8 cellular contexts compared by ENCODE assay signal in the genomic region with DNA sequence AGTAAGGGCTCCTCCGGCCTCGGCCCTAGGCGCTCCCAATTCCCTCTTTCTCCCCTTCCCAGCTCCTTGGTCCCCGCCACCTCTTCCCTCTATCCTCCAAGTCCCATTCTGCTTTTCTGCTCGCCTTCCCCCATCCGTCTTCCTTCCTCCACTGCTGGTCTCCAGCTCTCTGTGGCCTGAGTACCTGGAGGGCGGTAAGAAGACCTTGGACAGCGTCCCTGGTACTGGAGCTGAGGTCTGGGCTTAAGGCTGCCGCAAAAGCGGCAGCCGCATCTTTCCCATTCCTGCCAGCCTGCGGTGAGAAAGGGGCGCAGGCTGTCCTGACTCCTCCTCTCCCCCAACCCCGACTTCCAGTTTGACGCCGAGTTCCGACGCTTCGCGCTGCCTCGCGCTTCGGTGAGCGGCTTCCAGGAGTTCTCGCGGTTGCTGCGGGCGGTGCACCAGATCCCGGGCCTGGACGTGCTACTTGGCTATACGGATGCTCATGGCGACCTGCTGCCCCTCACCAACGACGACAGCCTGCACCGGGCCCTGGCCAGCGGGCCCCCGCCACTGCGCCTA. TPM values are rescaled to one million over a fixed set of nuclear protein-coding genes. Genes with fewer than 3 reads are reported as not detected.
DNase-seq lines count a peak whose midpoint lies in the region; ATAC-seq lines count a peak whose summit lies in the region.

No MANE protein-coding gene starts in this region.

- peak overlapping the region; percentile 89 for H3K4me3 Mint-ChIP-seq in activated T-helper 2 cell treated with anti-CD3 and anti-CD28 coated beads, Interferon-gamma antibody, Interleukin-2, Interleukin-4, amounts not matched to agents 10 μg/mL and 5 μg/mL and 100 μg/mL, durations not matched to agents 14 hours and 24 hours and 36 hours (ENCODE audit: low read depth)

- H3K27ac ChIP-seq in right cardiac atrium (ENCODE audit: low read length): peak overlapping the region; percentile 18

- H3K4me3 ChIP-seq in right cardiac atrium (ENCODE audit: low read length): peak overlapping the region; percentile 68

- no peaks in the 10 kb centered on the region for H3K9me3 ChIP-seq in right cardiac atrium (ENCODE audit: control insufficient read depth, low read length)

- peaks cover 16% of the 10 kb centered on the region for H3K4me1 Mint-ChIP-seq in activated T-helper 2 cell treated with anti-CD3 and anti-CD28 coated beads, Interferon-gamma antibody, Interleukin-2, Interleukin-4, amounts not matched to agents 10 μg/mL and 5 μg/mL and 100 μg/mL, durations not matched to agents 14 hours and 24 hours and 36 hours (ENCODE audit: low read depth)

- no peaks in the 10 kb centered on the region for H3K27me3 Mint-ChIP-seq in activated T-helper 2 cell treated with anti-CD3 and anti-CD28 coated beads, Interferon-gamma antibody, Interleukin-2, Interleukin-4, amounts not matched to agents 10 μg/mL and 5 μg/mL and 100 μg/mL, durations not matched to agents 14 hours and 24 hours and 36 hours (ENCODE audit: low read depth)

- no peaks in the 10 kb centered on the region for H3K9me3 Mint-ChIP-seq in activated T-helper 2 cell treated with anti-CD3 and anti-CD28 coated beads, Interferon-gamma antibody, Interleukin-2, Interleukin-4, amounts not matched to agents 10 μg/mL and 5 μg/mL and 100 μg/mL, durations not matched to agents 14 hours and 24 hours and 36 hours

- H3K27me3 ChIP-seq in right cardiac atrium (ENCODE audit: control insufficient read depth, insufficient read depth): no peaks in the 10 kb centered on the region

- peaks cover 2% of the 10 kb centered on the region for H3K4me1 ChIP-seq in right cardiac atrium (ENCODE audit: control insufficient read depth, insufficient read depth, low read length)

- peak; percentile 32 for DNase-seq in DMS114 treated with DMSO at 0.1 percent for 48 hours (lab: John Stamatoyannopoulos, UW; ENCODE audit: unreplicated experiment)
- DNase-seq in HT-29 (ENCODE audit: low spot score): peak; percentile 74
- no peak for DNase-seq in activated T-helper 2 cell treated with anti-CD3 and anti-CD28 coated beads, Interferon-gamma antibody, Interleukin-2, Interleukin-4, amounts not matched to agents 10 μg/mL and 5 μg/mL and 100 μg/mL, durations not matched to agents 14 hours and 24 hours and 36 hours (ENCODE audit: low spot score)
- peak in 2 of 3 donors; percentile 54 to 70 for DNase-seq in right cardiac atrium
- peak; percentile 84 for DNase-seq in retina
- DNase-seq in left lobe of liver (ENCODE audit: low spot score): no peak
- DNase-seq in AML-193 (lab: John Stamatoyannopoulos, UW): no peak

- H3K27ac Mint-ChIP-seq in activated T-helper 2 cell treated with anti-CD3 and anti-CD28 coated beads, Interferon-gamma antibody, Interleukin-2, Interleukin-4, amounts not matched to agents 10 μg/mL and 5 μg/mL and 100 μg/mL, durations not matched to agents 14 hours and 24 hours and 36 hours: peak overlapping the region; percentile 68

- intact Hi-C loops in activated T-helper 2 cell treated with anti-CD3 and anti-CD28 coated beads, Interferon-gamma antibody, Interleukin-2, Interleukin-4, amounts not matched to agents 10 μg/mL and 5 μg/mL and 100 μg/mL, durations not matched to agents 14 hours and 24 hours and 36 hours (cut with micrococcal nuclease): loop anchor here (2.0 to 5.0 kb wide), 5 partner anchors 16 to 414 kb away; partner anchors contain the start of genes CARMIL2, CENPT, FHOD1 and NUTF2
- intact Hi-C loops in right cardiac atrium (cut with DNase I): loop anchor here (10.0 kb wide), 2 partner anchors 96 to 136 kb away; partner anchors contain the start of genes CTCF (in 3 of the 4) and RIPOR1 (in 1 of the 4)

- ATAC-seq in right cardiac atrium (no peak), left lobe of liver (no peak), HG02970 (IDR thresholded peaks at IDR 0.05; ENCODE audit: low FRiP score, unreplicated experiment) (no peak)

- 10% methylated on average over 38 of the region's 38 CpGs for WGBS in right cardiac atrium

- peaks cover 26% of the 10 kb centered on the region for H3K36me3 Mint-ChIP-seq in activated T-helper 2 cell treated with anti-CD3 and anti-CD28 coated beads, Interferon-gamma antibody, Interleukin-2, Interleukin-4, amounts not matched to agents 10 μg/mL and 5 μg/mL and 100 μg/mL, durations not matched to agents 14 hours and 24 hours and 36 hours (ENCODE audit: low read depth)

RNA-seq across cellular contexts. Expression of gene PARD6A, which starts 0.4 kb away (rescaled TPM):
- total RNA-seq in HT-29 (2014; rRNA removed; shearing (Covaris generic)): 24.9 and 38.1 TPM in 2 replicates
- 10.7 and 11.5 TPM in 2 replicates for total RNA-seq in activated T-helper 2 cell treated with anti-CD3 and anti-CD28 coated beads, Interferon-gamma antibody, Interleukin-2, Interleukin-4, amounts not matched to agents 10 μg/mL and 5 μg/mL and 100 μg/mL, durations not matched to agents 14 hours and 24 hours and 36 hours
- 1 to 10 TPM; 3.4 to 3.5 (median 3.5) TPM for total RNA-seq in right cardiac atrium
- polyA plus RNA-seq in right cardiac atrium: 3.1 TPM
- 3.4 TPM for total RNA-seq in left lobe of liver

RNA-seq across cellular contexts. Expression of gene ACD, which starts 1.1 kb away (rescaled TPM):
- 79.6 and 82.2 TPM in 2 replicates for total RNA-seq in HT-29 (2014; rRNA removed; shearing (Covaris generic))
- 48.9 and 57.4 TPM in 2 replicates for total RNA-seq in activated T-helper 2 cell treated with anti-CD3 and anti-CD28 coated beads, Interferon-gamma antibody, Interleukin-2, Interleukin-4, amounts not matched to agents 10 μg/mL and 5 μg/mL and 100 μg/mL, durations not matched to agents 14 hours and 24 hours and 36 hours
- total RNA-seq in right cardiac atrium (10 to 100 TPM in 2 of 4 donors, 1 to 10 TPM in 2; 7.9 to 10.9 (median 9.4) TPM), left lobe of liver (5.0 TPM)
- 9.9 TPM for polyA plus RNA-seq in right cardiac atrium

RNA-seq across cellular contexts. Expression of gene ENKD1, which starts 5.4 kb away (rescaled TPM):
- total RNA-seq in HT-29 (2014; rRNA removed; shearing (Covaris generic)): 52.6 and 58.8 TPM in 2 replicates
- total RNA-seq in activated T-helper 2 cell treated with anti-CD3 and anti-CD28 coated beads, Interferon-gamma antibody, Interleukin-2, Interleukin-4, amounts not matched to agents 10 μg/mL and 5 μg/mL and 100 μg/mL, durations not matched to agents 14 hours and 24 hours and 36 hours: 8.1 and 9.2 TPM in 2 replicates
- total RNA-seq in right cardiac atrium (10 to 100 TPM in 2 of 4 donors, 1 to 10 TPM in 2; 8.6 to 11.1 (median 9.5) TPM), left lobe of liver (10.6 TPM)
- polyA plus RNA-seq in right cardiac atrium: 12.9 TPM

RNA-seq across cellular contexts. Expression of gene C16orf86, which starts 5.4 kb away (rescaled TPM):
- total RNA-seq in HT-29 (2014; rRNA removed; shearing (Covaris generic)): 0.38 and 0.99 TPM in 2 replicates
- total RNA-seq in activated T-helper 2 cell treated with anti-CD3 and anti-CD28 coated beads, Interferon-gamma antibody, Interleukin-2, Interleukin-4, amounts not matched to agents 10 μg/mL and 5 μg/mL and 100 μg/mL, durations not matched to agents 14 hours and 24 hours and 36 hours: 1.4 and 1.8 TPM in 2 replicates
- total RNA-seq in right cardiac atrium (1 to 10 TPM; 3.9 to 6.2 (median 4.9) TPM), left lobe of liver (5.5 TPM)
- 6.0 TPM for polyA plus RNA-seq in right cardiac atrium

RNA-seq across cellular contexts. Expression of gene CARMIL2, which starts 16.2 kb away (rescaled TPM):
- total RNA-seq in HT-29 (2014; rRNA removed; shearing (Covaris generic)): 0.81 and 2.7 TPM in 2 replicates
- total RNA-seq in activated T-helper 2 cell treated with anti-CD3 and anti-CD28 coated beads, Interferon-gamma antibody, Interleukin-2, Interleukin-4, amounts not matched to agents 10 μg/mL and 5 μg/mL and 100 μg/mL, durations not matched to agents 14 hours and 24 hours and 36 hours: 197 and 206 TPM in 2 replicates
- total RNA-seq in right cardiac atrium (1 to 10 TPM in 2 of 4 donors, under 1 TPM in 2; 0.65 to 1.2 (median 1.0) TPM), left lobe of liver (1.1 TPM)
- polyA plus RNA-seq in right cardiac atrium: 0.66 TPM

Comparison
In these comparisons a context has a peak if more than half of its experiments do, and no peak if none do; other contexts are left out.
1. DNase-seq: peak in DMS114 treated with DMSO at 0.1 percent for 48 hours (single experiment), HT-29 (single experiment), right cardiac atrium (2 of 3) and retina (single experiment); none in activated T-helper 2 cell treated with anti-CD3 and anti-CD28 coated beads, Interferon-gamma antibody, Interleukin-2, Interleukin-4, amounts not matched to agents 10 μg/mL and 5 μg/mL and 100 μg/mL, durations not matched to agents 14 hours and 24 hours and 36 hours (single experiment), left lobe of liver (single experiment) and AML-193 (0 of 2).